ENCODE assay signal across 8 cellular contexts in the genomic region with DNA sequence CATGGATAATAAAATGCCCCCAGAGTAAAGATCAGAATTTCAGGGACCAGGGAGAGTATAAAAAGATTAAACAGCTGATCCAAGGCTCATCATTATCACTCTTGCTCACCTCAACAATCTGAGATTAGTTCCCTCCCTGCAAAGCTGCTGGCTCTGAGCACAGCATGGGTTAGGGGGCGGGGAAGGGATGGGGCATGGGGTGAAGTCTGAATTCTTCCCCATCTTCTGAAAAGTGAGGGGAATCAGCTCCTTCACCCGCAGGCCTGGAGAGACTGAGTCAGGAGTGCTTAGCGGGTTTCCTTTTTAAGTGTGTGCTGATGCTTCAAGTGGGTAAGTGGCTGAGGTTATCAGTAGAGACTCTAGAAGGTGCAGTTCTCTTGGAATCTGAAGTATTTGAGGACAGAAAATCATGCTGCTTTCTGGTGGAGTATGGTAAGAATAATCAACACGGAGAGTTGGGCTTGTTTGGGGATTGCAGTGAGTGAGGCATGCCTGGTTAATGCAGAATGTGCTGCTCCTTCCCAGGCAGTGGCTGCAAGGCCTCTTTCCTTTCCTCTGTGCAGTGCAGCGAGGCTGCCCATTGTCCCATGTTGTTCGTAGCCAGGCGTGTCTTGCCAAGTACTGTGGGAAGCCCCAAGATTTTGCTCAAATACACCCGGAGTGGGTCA. TPM values are rescaled to one million over a fixed set of nuclear protein-coding genes. Genes with fewer than 3 reads are reported as not detected.
DNase-seq lines count a peak whose midpoint lies in the region; ATAC-seq, FAIRE-seq and TF ChIP-seq lines count a peak whose summit lies in the region.

No MANE protein-coding gene starts in this region.

- H3K36me3 ChIP-seq in cardiac muscle cell, result no peaks in the 10 kb centered on the region
- H3K36me3 ChIP-seq in mesodermal cell (ENCODE audit: control insufficient read depth, insufficient read depth, low read length), result no peaks in the 10 kb centered on the region

- peaks cover 19% of the 10 kb centered on the region for H3K4me1 Mint-ChIP-seq in activated T-helper 2 cell treated with anti-CD3 and anti-CD28 coated beads, Interferon-gamma antibody, Interleukin-2, Interleukin-4, amounts not matched to agents 10 μg/mL and 5 μg/mL and 100 μg/mL, durations not matched to agents 14 hours and 24 hours and 36 hours (ENCODE audit: low read depth)

- H3K36me3 Mint-ChIP-seq in activated T-helper 2 cell treated with anti-CD3 and anti-CD28 coated beads, Interferon-gamma antibody, Interleukin-2, Interleukin-4, amounts not matched to agents 10 μg/mL and 5 μg/mL and 100 μg/mL, durations not matched to agents 14 hours and 24 hours and 36 hours (ENCODE audit: low read depth), result peaks cover 24% of the 10 kb centered on the region

- no peak overlapping the region for H3K27ac Mint-ChIP-seq in activated T-helper 2 cell treated with anti-CD3 and anti-CD28 coated beads, Interferon-gamma antibody, Interleukin-2, Interleukin-4, amounts not matched to agents 10 μg/mL and 5 μg/mL and 100 μg/mL, durations not matched to agents 14 hours and 24 hours and 36 hours

- 12 to 26% methylated on average over 3 to 4 of the region's 8 CpGs for WGBS in mesodermal cell (ENCODE audit: insufficient coverage in 2 of 2), 2 experiments

- H3K4me1 ChIP-seq in cardiac muscle cell (ENCODE audit: low read depth) (peaks cover 36% of the 10 kb centered on the region), mesodermal cell (ENCODE audit: control insufficient read depth, insufficient read depth, low read length, poor library complexity, severe bottlenecking) (peaks cover 48% of the 10 kb centered on the region)

- no peak overlapping the region for H3K4me3 ChIP-seq in cardiac muscle cell
- no peak overlapping the region for H3K4me3 ChIP-seq in coronary artery
- no peak overlapping the region for H3K4me3 ChIP-seq in mesodermal cell (ENCODE audit: extremely low read depth, insufficient read depth, low read length, poor library complexity, severe bottlenecking)

- peak; percentile 20 for FAIRE-seq in urothelium cell line (lab: Jason Lieb, UNC)

- no peak overlapping the region for H3K4me3 Mint-ChIP-seq in activated T-helper 2 cell treated with anti-CD3 and anti-CD28 coated beads, Interferon-gamma antibody, Interleukin-2, Interleukin-4, amounts not matched to agents 10 μg/mL and 5 μg/mL and 100 μg/mL, durations not matched to agents 14 hours and 24 hours and 36 hours (ENCODE audit: low read depth)

- intact Hi-C loops in left ventricle myocardium superior (cut with micrococcal nuclease), result no loop called here
- intact Hi-C loops in activated T-helper 2 cell treated with anti-CD3 and anti-CD28 coated beads, Interferon-gamma antibody, Interleukin-2, Interleukin-4, amounts not matched to agents 10 μg/mL and 5 μg/mL and 100 μg/mL, durations not matched to agents 14 hours and 24 hours and 36 hours (cut with micrococcal nuclease), result no loop called here

- H3K27me3 ChIP-seq in cardiac muscle cell, result no peaks in the 10 kb centered on the region

- peaks cover 6% of the 10 kb centered on the region for H3K9me3 Mint-ChIP-seq in activated T-helper 2 cell treated with anti-CD3 and anti-CD28 coated beads, Interferon-gamma antibody, Interleukin-2, Interleukin-4, amounts not matched to agents 10 μg/mL and 5 μg/mL and 100 μg/mL, durations not matched to agents 14 hours and 24 hours and 36 hours

- ATAC-seq in left ventricle myocardium superior (no peak), GM18502 (IDR thresholded peaks at IDR 0.05; ENCODE audit: poor library complexity, unreplicated experiment) (no peak)

- peak overlapping the region; percentile 79 for H3K27ac ChIP-seq in cardiac muscle cell
- peak overlapping the region; percentile 73 to 88 for H3K27ac ChIP-seq in coronary artery
- H3K27ac ChIP-seq in mesodermal cell (ENCODE audit: low read depth, low read length, severe bottlenecking), result peak overlapping the region; percentile 78

- H3K9me3 ChIP-seq in cardiac muscle cell (ENCODE audit: low read depth), result no peaks in the 10 kb centered on the region
- no peaks in the 10 kb centered on the region for H3K9me3 ChIP-seq in mesodermal cell (ENCODE audit: control insufficient read depth, low read length)

- H3K27me3 Mint-ChIP-seq in activated T-helper 2 cell treated with anti-CD3 and anti-CD28 coated beads, Interferon-gamma antibody, Interleukin-2, Interleukin-4, amounts not matched to agents 10 μg/mL and 5 μg/mL and 100 μg/mL, durations not matched to agents 14 hours and 24 hours and 36 hours (ENCODE audit: low read depth), result no peaks in the 10 kb centered on the region

- TF ChIP-seq CTCF in cardiac muscle cell (IDR thresholded peaks at IDR 0.05; ENCODE audit: low read depth, low read length), result no peak
- TF ChIP-seq CTCF in coronary artery (IDR thresholded peaks at IDR 0.05), result no peak

- DNase-seq in cardiac muscle cell (ENCODE audit: low read depth in 1 of 2, low spot score in 1 of 2) (peak; percentile 45 to 80), left ventricle myocardium superior (no peak), coronary artery (ENCODE audit: low spot score) (no peak), urothelium cell line (ENCODE audit: low spot score) (no peak), mucosa of gallbladder (ENCODE audit: low spot score) (no peak)
- DNase-seq in activated T-helper 2 cell treated with anti-CD3 and anti-CD28 coated beads, Interferon-gamma antibody, Interleukin-2, Interleukin-4, amounts not matched to agents 10 μg/mL and 5 μg/mL and 100 μg/mL, durations not matched to agents 14 hours and 24 hours and 36 hours (ENCODE audit: low spot score), result no peak

RNA-seq across cellular contexts. Expression of a gene that starts 59.2 kb away (rescaled TPM):
- total RNA-seq in cardiac muscle cell (66.4 and 74.5 TPM in 2 replicates), left ventricle myocardium superior (323 TPM), mucosa of gallbladder (101 TPM)
- polyA plus RNA-seq in cardiac muscle cell, result 28.6 and 37.3 TPM in 2 replicates
- 33.3 TPM for polyA plus RNA-seq in mesodermal cell (2013, experiment 1 of 2)
- 26.3 TPM for polyA plus RNA-seq in mesodermal cell (2013, experiment 2 of 2)
- 37.8 and 40.9 TPM in 2 replicates for total RNA-seq in activated T-helper 2 cell treated with anti-CD3 and anti-CD28 coated beads, Interferon-gamma antibody, Interleukin-2, Interleukin-4, amounts not matched to agents 10 μg/mL and 5 μg/mL and 100 μg/mL, durations not matched to agents 14 hours and 24 hours and 36 hours

Comparison
In these comparisons a context has a peak if more than half of its experiments do, and no peak if none do; other contexts are left out.
1. DNase-seq: peak in cardiac muscle cell (2 of 2); none in left ventricle myocardium superior (single experiment), coronary artery (single experiment), urothelium cell line (single experiment), mucosa of gallbladder (single experiment) and activated T-helper 2 cell treated with anti-CD3 and anti-CD28 coated beads, Interferon-gamma antibody, Interleukin-2, Interleukin-4, amounts not matched to agents 10 μg/mL and 5 μg/mL and 100 μg/mL, durations not matched to agents 14 hours and 24 hours and 36 hours (single experiment).
2. Peak in every context shown above with its lines, with median percentiles within 50 percentile points of each other: H3K27ac ChIP-seq.